ENCODE assay signal across 7 cellular contexts in the genomic region with DNA sequence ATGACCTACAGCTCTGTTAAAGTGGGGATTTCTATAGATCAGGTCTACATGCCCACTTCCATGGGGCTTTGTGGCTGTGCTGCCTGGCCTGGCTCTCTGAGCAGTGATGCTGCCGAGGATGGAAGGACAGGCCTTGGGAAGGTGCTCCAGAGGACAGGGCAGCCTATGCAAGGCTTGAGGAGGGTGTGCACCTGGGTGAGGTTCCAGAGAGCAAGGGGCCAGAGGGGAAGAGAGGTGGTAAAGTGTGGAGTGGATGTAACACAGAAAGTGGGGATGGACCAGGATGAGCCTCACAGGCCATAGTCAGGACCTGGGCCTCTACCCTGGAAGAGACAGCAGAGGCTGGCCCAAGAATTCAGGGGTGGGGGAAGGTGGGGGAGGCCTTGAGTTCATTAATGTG.
"Had no signal": no experiment of that assay in that cellular context is flagged by ENCODE, and none has a peak within 500 bp of the region (broad histone marks: within the 10 kb centered on the region; RNA-seq: fewer than 3 reads in every experiment).

No MANE protein-coding gene starts in this region.

- H3K27ac ChIP-seq: GM23248 had no signal

- H2AFZ ChIP-seq: GM23248 had no signal

- DNase-seq: GM23248, GOT3, H7, HCEC 1CT, IMR-90, KG1 had no signal

- H3K9ac ChIP-seq: GM23248 had no signal

- H3K4me3 ChIP-seq: GM23248, K562 had no signal

- ATAC-seq: K562 had no signal
